18 cellular contexts compared by ENCODE assay signal in the genomic region with DNA sequence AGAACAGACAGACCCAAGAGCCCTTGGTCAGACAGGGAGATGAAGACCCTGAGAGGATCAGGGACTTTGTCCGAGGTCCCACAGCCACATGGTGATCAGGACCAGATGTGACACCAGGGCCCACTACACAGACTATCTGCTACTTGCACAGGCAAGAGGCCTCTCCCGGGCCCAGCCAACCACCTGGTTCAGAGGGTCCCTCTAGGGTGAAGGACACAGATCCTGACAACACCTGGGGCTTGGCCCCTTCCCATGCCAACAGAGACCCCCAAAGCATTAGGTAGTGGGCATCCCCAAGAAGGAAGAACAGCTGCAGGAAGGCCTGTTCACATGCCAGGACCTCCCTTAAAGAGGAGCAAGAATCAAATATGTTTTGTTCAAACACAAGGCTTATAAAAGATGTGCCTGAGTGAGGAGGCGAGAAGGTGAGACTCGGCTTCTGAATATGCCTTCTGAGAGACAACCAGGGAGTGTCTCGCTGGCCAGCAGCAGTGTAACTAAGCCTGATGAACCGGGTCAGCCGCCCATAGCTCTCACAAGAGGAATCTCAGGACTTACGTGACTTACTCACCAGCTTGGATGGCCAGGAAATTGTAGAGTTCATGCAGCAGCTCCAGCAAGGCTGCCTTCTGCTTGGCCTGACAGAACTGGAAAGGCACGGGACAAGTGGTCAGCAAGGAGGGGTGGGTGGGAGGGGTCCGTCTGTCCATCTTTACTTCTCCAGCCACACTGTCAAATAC. TPM values are rescaled to one million over a fixed set of nuclear protein-coding genes. Genes with fewer than 3 reads are reported as not detected.
DNase-seq lines count a peak whose midpoint lies in the region; ATAC-seq and TF ChIP-seq lines count a peak whose summit lies in the region.
"Had no signal": no experiment of that assay in that cellular context is flagged by ENCODE, and none has a peak within 500 bp of the region (broad histone marks: within the 10 kb centered on the region; RNA-seq: fewer than 3 reads in every experiment).

No MANE protein-coding gene starts in this region.

- WGBS in H9 (ENCODE audit: extremely low coverage, insufficient read length, low lambda C conversion rate) = no CpG with 5 or more reads among the region's 10 CpGs
- WGBS in stomach, 5 donors = 91 to 96% (median 94%) methylated on average over 9 to 10 of the region's 10 CpGs
- WGBS in testis, 2 donors = 91 to 95% methylated on average over 6 to 10 of the region's 10 CpGs

- no peak overlapping the region for H2BK5ac ChIP-seq in H9 (ENCODE audit: insufficient read length, low read length)

- H3K4ac ChIP-seq in H9 (ENCODE audit: low read depth, low read length) = no peak overlapping the region

- H3K18ac ChIP-seq in H9 (ENCODE audit: insufficient read length, low read depth, low read length) = no peak overlapping the region

- peak overlapping the region; percentile 22 for H2AK5ac ChIP-seq in H9 (ENCODE audit: insufficient read length, low read length)

- H3K4me1 Mint-ChIP-seq in CD4-positive, CD25-positive, alpha-beta regulatory T cell = peaks cover 14 to 56% (median 45%) of the 10 kb centered on the region in 4 donors
- peaks cover 74 to 75% of the 10 kb centered on the region in 2 experiments for H3K4me1 Mint-ChIP-seq in H9
- peaks cover 57% of the 10 kb centered on the region for H3K4me1 Mint-ChIP-seq in chondrocyte (ENCODE audit: low read depth)

- H3K79me2 ChIP-seq in H9 (ENCODE audit: insufficient read depth, low read length) = peaks cover 9% of the 10 kb centered on the region; the same call in 1 of the 2 replicates

- no peaks in the 10 kb centered on the region for H3K27me3 Mint-ChIP-seq in CD4-positive, CD25-positive, alpha-beta regulatory T cell
- H3K27me3 Mint-ChIP-seq in H9 (ENCODE audit: low read depth) (no peaks in the 10 kb centered on the region), chondrocyte (ENCODE audit: low read depth) (no peaks in the 10 kb centered on the region)

- H3K9ac ChIP-seq in H9 (ENCODE audit: extremely low read depth, insufficient read length, low read length) = no peak overlapping the region

- H3K79me1 ChIP-seq in H9 (ENCODE audit: insufficient read depth, low read depth, low read length, poor library complexity, severe bottlenecking) = peaks cover 3% of the 10 kb centered on the region

- no peaks in the 10 kb centered on the region for H3K9me3 ChIP-seq in CD4-positive, CD25-positive, alpha-beta regulatory T cell (ENCODE audit: control insufficient read depth in 2 of 2, low read length in 2 of 2)
- H3K9me3 ChIP-seq in H9 (ENCODE audit: control insufficient read depth, low read depth, low read length) (no peaks in the 10 kb centered on the region), stomach (no peaks in the 10 kb centered on the region), testis (no peaks in the 10 kb centered on the region)
- H3K9me3 ChIP-seq: BLaER1 treated with 17β-estradiol and CSF1 and Interleukin-3, amounts not matched to agents 10 nM and 100 nM; Peyer's patch had no signal

- H3K27ac Mint-ChIP-seq in CD4-positive, CD25-positive, alpha-beta regulatory T cell = peak overlapping the region in 2 of 3 donors; percentile 67 to 86
- peak overlapping the region in 1 of 3 experiments; percentile 34; a peak in 3 of 7 replicates for H3K27ac Mint-ChIP-seq in H9
- peak overlapping the region; percentile 17 for H3K27ac Mint-ChIP-seq in chondrocyte (ENCODE audit: unreplicated experiment)

- no peak for TF ChIP-seq EP300 in stomach (IDR thresholded peaks at IDR 0.05)

- H3K23ac ChIP-seq in H9 (ENCODE audit: insufficient read length, low read depth, low read length) = no peak overlapping the region

- H4K5ac ChIP-seq in H9 (ENCODE audit: insufficient read length, low read depth, low read length) = no peak overlapping the region

- no peak overlapping the region for H4K91ac ChIP-seq in H9 (ENCODE audit: insufficient read length, low read depth, low read length)

- no peak overlapping the region for H3K27ac ChIP-seq in CD4-positive, CD25-positive, alpha-beta regulatory T cell (ENCODE audit: insufficient read depth, low read length, poor library complexity, severe bottlenecking)
- no peak overlapping the region for H3K27ac ChIP-seq in H9 (ENCODE audit: insufficient read length, low read depth, low read length)
- no peak overlapping the region for H3K27ac ChIP-seq in stomach
- H3K27ac ChIP-seq in testis = no peak overlapping the region
- H3K27ac ChIP-seq: BLaER1 treated with 17β-estradiol and CSF1 and Interleukin-3, amounts not matched to agents 10 nM and 100 nM; Peyer's patch had no signal

- H3K56ac ChIP-seq in H9 (ENCODE audit: insufficient read length, low read depth, low read length) = no peak overlapping the region

- intact Hi-C loops in stomach (cut with DNase I; ENCODE audit: low total_unique reads) = no loop called here
- intact Hi-C loops in testis (cut with DNase I; ENCODE audit: low total_unique reads) = no loop called here

- no peaks in the 10 kb centered on the region for H4K20me1 ChIP-seq in H9 (ENCODE audit: control insufficient read depth, insufficient read depth, insufficient read length)

- no peak overlapping the region for H2BK15ac ChIP-seq in H9 (ENCODE audit: low read depth, low read length)

- H3K4me3 ChIP-seq in CD4-positive, CD25-positive, alpha-beta regulatory T cell (ENCODE audit: low read depth, low read length) = no peak overlapping the region
- no peak overlapping the region for H3K4me3 ChIP-seq in stomach
- no peak overlapping the region for H3K4me3 ChIP-seq in testis
- H3K4me3 ChIP-seq: BLaER1 treated with 17β-estradiol and CSF1 and Interleukin-3, amounts not matched to agents 10 nM and 100 nM; Peyer's patch had no signal

- H3K27me3 ChIP-seq in CD4-positive, CD25-positive, alpha-beta regulatory T cell (ENCODE audit: control insufficient read depth, insufficient read depth, low read length) = no peaks in the 10 kb centered on the region
- H3K27me3 ChIP-seq in H9 (ENCODE audit: insufficient read depth, low read length) (no peaks in the 10 kb centered on the region), stomach (no peaks in the 10 kb centered on the region), testis (no peaks in the 10 kb centered on the region)
- H3K27me3 ChIP-seq: BLaER1 treated with 17β-estradiol and CSF1 and Interleukin-3, amounts not matched to agents 10 nM and 100 nM; Peyer's patch had no signal

- no peak overlapping the region for H2BK12ac ChIP-seq in H9 (ENCODE audit: insufficient read length, low read depth, low read length)

- H3K14ac ChIP-seq in H9 (ENCODE audit: insufficient read depth, low read length) = no peak overlapping the region

- peaks cover 72% of the 10 kb centered on the region for H3K36me3 ChIP-seq in CD4-positive, CD25-positive, alpha-beta regulatory T cell (ENCODE audit: control insufficient read depth, insufficient read depth, low read length)
- peaks cover 47 to 77% (median 75%) of the 10 kb centered on the region in 4 donors for H3K36me3 ChIP-seq in stomach
- no peaks in the 10 kb centered on the region for H3K36me3 ChIP-seq in testis (ENCODE audit: low read depth, missing control alignments)

- no peak overlapping the region for H2BK20ac ChIP-seq in H9 (ENCODE audit: low read depth, low read length, poor library complexity, severe bottlenecking)

- H3K4me3 Mint-ChIP-seq in CD4-positive, CD25-positive, alpha-beta regulatory T cell = peak overlapping the region; percentile 36 to 66 (median 56)
- H3K4me3 Mint-ChIP-seq in H9 = no peak overlapping the region
- no peak overlapping the region for H3K4me3 Mint-ChIP-seq in chondrocyte (ENCODE audit: unreplicated experiment)

- TF ChIP-seq POLR2A in stomach (IDR thresholded peaks at IDR 0.05) (no peak), testis (IDR thresholded peaks at IDR 0.05) (no peak)

- no peak overlapping the region for H2BK120ac ChIP-seq in H9 (ENCODE audit: low read depth, low read length, poor library complexity, severe bottlenecking)

- no peak overlapping the region for H4K8ac ChIP-seq in H9 (replicated peaks; ENCODE audit: insufficient read length, low read depth, low read length)

- peaks cover 31% of the 10 kb centered on the region for H3K4me1 ChIP-seq in CD4-positive, CD25-positive, alpha-beta regulatory T cell (ENCODE audit: control insufficient read depth, insufficient read depth, low read length, poor library complexity, severe bottlenecking)
- H3K4me1 ChIP-seq in H9 (ENCODE audit: insufficient read depth, low read length) = peaks cover 34% of the 10 kb centered on the region; the same call in 1 of the 2 replicates
- H3K4me1 ChIP-seq in stomach = peaks cover 34 to 55% (median 41%) of the 10 kb centered on the region in 4 donors
- peaks cover 16% of the 10 kb centered on the region for H3K4me1 ChIP-seq in testis

- TF ChIP-seq CTCF in H9 (conservative IDR thresholded peaks at IDR 0.05) (no peak), chondrocyte (IDR thresholded peaks at IDR 0.05) (no peak), stomach (IDR thresholded peaks at IDR 0.05) (no peak), testis (IDR thresholded peaks at IDR 0.05) (no peak)

- DNase-seq in CD4-positive, CD25-positive, alpha-beta regulatory T cell = no peak
- no peak for DNase-seq in H9
- DNase-seq in chondrocyte (ENCODE audit: low spot score) = no peak
- DNase-seq in iris pigment epithelial cell (ENCODE audit: low read depth) = peak; percentile 17
- no peak for DNase-seq in stomach
- DNase-seq in testis = no peak
- no peak for DNase-seq in hepatic stellate cell (ENCODE audit: low spot score)
- DNase-seq: KBM-7, NCI-H1105, NCI-H2081, NCI-H2171 treated with DMSO at 0.1 percent for 48 hours, NCI-H446 treated with DMSO at 0.1 percent for 48 hours, Peyer's patch had no signal

- H3K9me3 Mint-ChIP-seq in CD4-positive, CD25-positive, alpha-beta regulatory T cell = peaks cover 0 to 1% (median 0%) of the 10 kb centered on the region in 7 donors
- H3K9me3 Mint-ChIP-seq in H9 (no peaks in the 10 kb centered on the region), chondrocyte (ENCODE audit: low read depth) (no peaks in the 10 kb centered on the region)

- no peak overlapping the region for H2AFZ ChIP-seq in H9 (ENCODE audit: low read length)

- ATAC-seq in CD4-positive, CD25-positive, alpha-beta regulatory T cell (ENCODE audit: low read depth in 2 of 2) = no peak
- no peak for ATAC-seq in GM21423 (IDR thresholded peaks at IDR 0.05; ENCODE audit: unreplicated experiment)
- ATAC-seq: HepG2 had no signal

- peaks cover 42% of the 10 kb centered on the region for H3K36me3 Mint-ChIP-seq in CD4-positive, CD25-positive, alpha-beta regulatory T cell
- H3K36me3 Mint-ChIP-seq in H9 (ENCODE audit: insufficient read depth in 1 of 3, low read depth in 3 of 3) (peaks cover 28 to 67% (median 63%) of the 10 kb centered on the region in 3 experiments), chondrocyte (ENCODE audit: low read depth) (peaks cover 32% of the 10 kb centered on the region)

- peaks cover 8% of the 10 kb centered on the region for H3K23me2 ChIP-seq in H9 (ENCODE audit: insufficient read length, low read depth, low read length, poor library complexity, severe bottlenecking)

- H3T11ph ChIP-seq in H9 (ENCODE audit: low read length) = no peak overlapping the region

- H3K4me2 ChIP-seq in H9 (ENCODE audit: insufficient read depth, insufficient read length, low read length) = no peak overlapping the region

RNA-seq across cellular contexts. Expression of a gene that starts 5.0 kb away (rescaled TPM):
- total RNA-seq in CD4-positive, CD25-positive, alpha-beta regulatory T cell = 102 TPM
- polyA plus RNA-seq in CD4-positive, CD25-positive, alpha-beta regulatory T cell = 10 to 100 TPM; 25.7 to 36.4 (median 31.7) TPM
- total RNA-seq in H9 (2021) (82.0 and 91.8 TPM in 2 replicates), chondrocyte (57.3 to 61.6 TPM (median 60.1 TPM) in 3 replicates), stomach (100 to 1,000 TPM in 2 of 5 donors, 10 to 100 TPM in 3; 46.1 to 428 (median 67.1) TPM), testis (10 to 100 TPM; 71.2 to 77.0 TPM)
- polyA plus RNA-seq in stomach (10 to 100 TPM; 22.0 to 50.8 (median 24.3) TPM), testis (ENCODE audit: insufficient read depth, low read depth, low replicate concordance) (89.5 TPM)

RNA-seq across cellular contexts. Expression of a gene that starts 19.9 kb away (rescaled TPM):
- total RNA-seq in CD4-positive, CD25-positive, alpha-beta regulatory T cell = not detected
- not detected for polyA plus RNA-seq in CD4-positive, CD25-positive, alpha-beta regulatory T cell
- total RNA-seq in H9 (2021) (not detected in 2 replicates), chondrocyte (not detected in 3 replicates), stomach (not detected), testis (not detected)
- polyA plus RNA-seq in stomach (not detected), testis (ENCODE audit: insufficient read depth, low read depth, low replicate concordance) (not detected)
- total RNA-seq: A673, H4, HepG2, Peyer's patch had no signal
- polyA plus RNA-seq: HepG2 had no signal

RNA-seq across cellular contexts. Expression of a gene that starts 37.2 kb away (rescaled TPM):
- not detected for total RNA-seq in CD4-positive, CD25-positive, alpha-beta regulatory T cell
- polyA plus RNA-seq in CD4-positive, CD25-positive, alpha-beta regulatory T cell = not detected
- 0.29 and 0.46 TPM in 2 replicates for total RNA-seq in H9 (2021)
- total RNA-seq in chondrocyte = 6.1 to 9.0 TPM (median 6.5 TPM) in 3 replicates
- total RNA-seq in stomach = 10 to 100 TPM in 1 of 5 donors, 1 to 10 TPM in 1, under 1 TPM in 1, not detected in 2; 0.58 to 73.5 (median 1.1) TPM
- polyA plus RNA-seq in stomach = 1 to 10 TPM; 1.3 to 3.4 (median 2.5) TPM
- under 1 TPM in 1 of 2 donors, not detected in 1; 0.16 TPM for total RNA-seq in testis
- 0.15 TPM for polyA plus RNA-seq in testis (ENCODE audit: insufficient read depth, low read depth, low replicate concordance)
- total RNA-seq: A673 had no signal

Comparison
In these comparisons a context has a peak if more than half of its experiments do, and no peak if none do; other contexts are left out.
1. H3K4me3 Mint-ChIP-seq: peak in CD4-positive, CD25-positive, alpha-beta regulatory T cell (4 of 4); none in H9 (0 of 2) and chondrocyte (single experiment).